ENCODE assay signal across 8 cellular contexts in genomic region chr4:55345980-55346850, GRCh38. TPM values are rescaled to one million over a fixed set of nuclear protein-coding genes. Genes with fewer than 3 reads are reported as not detected.
DNase-seq lines count a peak whose midpoint lies in the region; TF ChIP-seq lines count a peak whose summit lies in the region.

Gene SRD5A3, plus strand, starts transcription at chr4:55346242. Its CDS starts 95 bp downstream, at chr4:55346337.

- peak; percentile 90 for DNase-seq in GM06990 (ENCODE audit: extremely low read depth, insufficient read length)
- DNase-seq in H7: peak; percentile 95
- peak; percentile 89 for DNase-seq in LoVo (ENCODE audit: low spot score)
- peak; percentile 70 for DNase-seq in SK-MEL-5 (ENCODE audit: low read depth, low spot score)
- DNase-seq in activated naive CD4-positive, alpha-beta T cell treated with Interleukin-2 at 50 U/mL for 16 hours: peak; percentile 85
- DNase-seq in germinal center (ENCODE audit: low spot score): peak; percentile 88
- peak; percentile 83 for DNase-seq in occipital lobe (lab: John Stamatoyannopoulos, UW)

- peak within 1 kb of the TSS; percentile 92 for H3K27ac ChIP-seq in temporal lobe (ENCODE audit: low read depth, low read length)

- peak; percentile 64 for TF ChIP-seq CTCF in GM06990 (IDR thresholded peaks at IDR 0.05; ENCODE audit: insufficient read depth, low read length, poor library complexity, severe bottlenecking)

- in situ Hi-C loops in SK-MEL-5 (cut with HindIII; ENCODE audit: low pct_unique_long_range_greater_than_20kb, low sequenced_read_pairs): no loop called here

- H3K36me3 ChIP-seq in GM06990 (ENCODE audit: control insufficient read depth, insufficient read depth, low read length) (no peaks in the 10 kb centered on the region), H7 (replicated peaks; ENCODE audit: control insufficient read depth, insufficient read depth, low read length) (no peaks in the 10 kb centered on the region)

- H3K4me3 ChIP-seq in GM06990 (replicated peaks; ENCODE audit: low read depth, low read length): peak within 1 kb of the TSS; percentile 77
- H3K4me3 ChIP-seq in H7 (ENCODE audit: insufficient read depth, low read depth, low read length): peak within 1 kb of the TSS; percentile 84

- no peaks in the 10 kb centered on the region for H3K27me3 ChIP-seq in GM06990 (replicated peaks; ENCODE audit: control insufficient read depth, insufficient read depth, low read length)
- no peaks in the 10 kb centered on the region for H3K27me3 ChIP-seq in H7 (ENCODE audit: control insufficient read depth, insufficient read depth, low read length)

RNA-seq across cellular contexts. Expression of gene SRD5A3, which starts in this region (rescaled TPM):
- total RNA-seq in H7 (2014; rRNA removed; shearing (Covaris generic)): 31.9 and 33.9 TPM in 2 replicates
- total RNA-seq in SK-MEL-5 (2014; rRNA removed; shearing (Covaris generic)): 37.1 and 37.8 TPM in 2 replicates
- 13.0 and 22.4 TPM in 2 replicates for polyA plus RNA-seq in SK-MEL-5 (2015; cell fraction: cytosol; rRNA removed)
- polyA plus RNA-seq in SK-MEL-5 (2015; cell fraction: nucleus; rRNA removed): 2.0 and 2.8 TPM in 2 replicates
- total RNA-seq in occipital lobe: 10.3 TPM
- total RNA-seq in temporal lobe: 6.1 TPM

Comparison
In these comparisons a context has a peak if more than half of its experiments do, and no peak if none do; other contexts are left out.
1. Peak in every context shown above with its lines: DNase-seq, H3K4me3 ChIP-seq and H3K27ac ChIP-seq.